Comparison of ENCODE assay signal across 1 cellular context in the genomic region with DNA sequence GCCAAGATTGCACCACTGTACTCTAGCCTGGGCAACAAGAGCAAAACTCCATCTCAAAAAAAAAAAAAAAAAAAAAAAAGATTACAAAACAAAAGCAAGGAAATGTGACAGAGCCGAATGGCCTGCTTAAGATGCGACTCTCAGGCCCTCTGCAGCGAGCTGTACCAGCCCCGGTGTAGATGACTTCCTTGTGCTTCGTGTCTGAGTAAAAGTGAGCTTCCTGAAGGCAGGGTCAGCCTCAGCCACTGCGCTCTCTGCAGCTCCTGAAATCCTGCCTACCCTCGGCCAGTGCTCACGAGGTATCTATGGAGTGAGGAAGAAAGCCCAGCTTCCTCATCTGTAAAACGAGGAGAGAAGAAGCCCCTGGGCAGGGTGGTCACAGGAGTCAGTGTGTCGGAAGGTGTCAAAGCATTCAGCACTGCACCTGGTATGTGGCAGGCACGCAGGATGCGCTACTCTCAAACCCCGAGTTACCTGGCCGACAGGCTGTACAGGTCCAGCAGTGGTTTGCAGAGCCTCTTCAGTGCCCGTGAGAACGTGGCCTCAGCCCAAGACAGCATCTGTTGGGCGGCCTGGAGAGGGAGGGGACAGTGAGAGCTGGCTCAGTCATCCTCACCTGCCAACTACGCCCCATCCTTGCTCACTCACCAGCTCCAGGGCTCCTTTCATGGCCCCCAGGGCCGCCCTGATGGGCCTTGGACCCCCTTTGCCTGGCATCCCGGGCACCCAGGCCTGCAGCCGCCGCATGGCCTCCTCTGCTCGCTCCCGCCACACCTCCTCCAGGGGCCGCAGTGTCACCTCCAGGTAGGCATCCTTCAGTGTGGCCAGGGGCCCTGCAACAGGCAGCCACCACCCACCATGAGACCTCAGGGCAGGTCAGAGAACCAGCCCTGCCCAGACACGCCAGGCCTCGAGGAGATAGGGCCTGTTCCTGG.
TF ChIP-seq lines count a peak whose summit lies in the region.

No MANE protein-coding gene starts in this region.

TF ChIP-seq in WTC11, 78 proteins besides CTCF, POLR2A, EP300 and RAD21 (continued from another document):
- TF ChIP-seq, protein P1, sequence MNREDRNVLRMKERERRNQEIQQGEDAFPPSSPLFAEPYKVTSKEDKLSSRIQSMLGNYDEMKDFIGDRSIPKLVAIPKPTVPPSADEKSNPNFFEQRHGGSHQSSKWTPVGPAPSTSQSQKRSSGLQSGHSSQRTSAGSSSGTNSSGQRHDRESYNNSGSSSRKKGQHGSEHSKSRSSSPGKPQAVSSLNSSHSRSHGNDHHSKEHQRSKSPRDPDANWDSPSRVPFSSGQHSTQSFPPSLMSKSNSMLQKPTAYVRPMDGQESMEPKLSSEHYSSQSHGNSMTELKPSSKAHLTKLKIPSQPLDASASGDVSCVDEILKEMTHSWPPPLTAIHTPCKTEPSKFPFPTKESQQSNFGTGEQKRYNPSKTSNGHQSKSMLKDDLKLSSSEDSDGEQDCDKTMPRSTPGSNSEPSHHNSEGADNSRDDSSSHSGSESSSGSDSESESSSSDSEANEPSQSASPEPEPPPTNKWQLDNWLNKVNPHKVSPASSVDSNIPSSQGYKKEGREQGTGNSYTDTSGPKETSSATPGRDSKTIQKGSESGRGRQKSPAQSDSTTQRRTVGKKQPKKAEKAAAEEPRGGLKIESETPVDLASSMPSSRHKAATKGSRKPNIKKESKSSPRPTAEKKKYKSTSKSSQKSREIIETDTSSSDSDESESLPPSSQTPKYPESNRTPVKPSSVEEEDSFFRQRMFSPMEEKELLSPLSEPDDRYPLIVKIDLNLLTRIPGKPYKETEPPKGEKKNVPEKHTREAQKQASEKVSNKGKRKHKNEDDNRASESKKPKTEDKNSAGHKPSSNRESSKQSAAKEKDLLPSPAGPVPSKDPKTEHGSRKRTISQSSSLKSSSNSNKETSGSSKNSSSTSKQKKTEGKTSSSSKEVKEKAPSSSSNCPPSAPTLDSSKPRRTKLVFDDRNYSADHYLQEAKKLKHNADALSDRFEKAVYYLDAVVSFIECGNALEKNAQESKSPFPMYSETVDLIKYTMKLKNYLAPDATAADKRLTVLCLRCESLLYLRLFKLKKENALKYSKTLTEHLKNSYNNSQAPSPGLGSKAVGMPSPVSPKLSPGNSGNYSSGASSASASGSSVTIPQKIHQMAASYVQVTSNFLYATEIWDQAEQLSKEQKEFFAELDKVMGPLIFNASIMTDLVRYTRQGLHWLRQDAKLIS (CRISPR knock-in tag; IDR thresholded peaks at IDR 0.05; ENCODE audit: borderline replicate concordance): no peak
